Comparison of ENCODE assay signal across 31 cellular contexts in genomic region chr20:3747471-3747870, GRCh38. TPM values are rescaled to one million over a fixed set of nuclear protein-coding genes. Genes with fewer than 3 reads are reported as not detected.
"Had no signal": no experiment of that assay in that cellular context is flagged by ENCODE, and none has a peak within 500 bp of the region (broad histone marks: within the 10 kb centered on the region; RNA-seq: fewer than 3 reads in every experiment).

No MANE protein-coding gene starts in this region.

- H3K4me3 Mint-ChIP-seq: memory B cell had no signal

- H3K27ac Mint-ChIP-seq: memory B cell had no signal

- H3K4me1 ChIP-seq: gastrocnemius medialis had no signal

- FAIRE-seq: colon, endothelial cell of umbilical vein, islet of Langerhans, keratinocyte had no signal

- H3K36me3 Mint-ChIP-seq: memory B cell had no signal

- H3K4me3 ChIP-seq: coronary artery, dorsolateral prefrontal cortex, esophagus squamous epithelium, gastrocnemius medialis, heart right ventricle, left lung, lower lobe of right lung had no signal

- H3K27ac ChIP-seq: coronary artery, dorsolateral prefrontal cortex, epithelial cell of prostate, esophagus squamous epithelium, gastrocnemius medialis, heart right ventricle, left lung, lower lobe of right lung had no signal

- H3K9me3 Mint-ChIP-seq: memory B cell had no signal

- DNase-seq: dermis blood vessel endothelial cell; dorsolateral prefrontal cortex; effector CD4-positive, alpha-beta T cell; effector memory CD4-positive, alpha-beta T cell; erythroblast; esophagus squamous epithelium; foreskin fibroblast; foreskin melanocyte; gastrocnemius medialis; glutamatergic neuron; head of caudate nucleus; heart right ventricle; hippocampal formation; left ventricle myocardium superior; lower lobe of right lung; mesendoderm; midbrain had no signal

- ATAC-seq: esophagus mucosa, gastrocnemius medialis, heart right ventricle, left cardiac atrium, left lung, left ventricle myocardium superior, lower lobe of right lung had no signal

- H3K36me3 ChIP-seq: gastrocnemius medialis had no signal

- H3K9me3 ChIP-seq: esophagus squamous epithelium, gastrocnemius medialis, heart right ventricle, left lung, lower lobe of right lung had no signal

RNA-seq across cellular contexts. Expression of gene HSPA12B, which starts 15.0 kb away (rescaled TPM):
- total RNA-seq: mononuclear cell had no signal
- polyA plus RNA-seq: keratinocyte had no signal

RNA-seq across cellular contexts. Expression of gene SPEF1, which starts 33.8 kb away (rescaled TPM):
- total RNA-seq: dermis blood vessel endothelial cell, esophagus mucosa, gastrocnemius medialis, glomerular endothelial cell, kidney epithelial cell, left cardiac atrium, left ventricle myocardium superior, mononuclear cell had no signal

RNA-seq across cellular contexts. Expression of gene SIGLEC1, which starts 35.1 kb away (rescaled TPM):
- total RNA-seq: dermis blood vessel endothelial cell, endothelial cell of umbilical vein, glomerular endothelial cell, kidney epithelial cell, lung microvascular endothelial cell had no signal
- polyA plus RNA-seq: endothelial cell of umbilical vein, keratinocyte had no signal
